In the genomic region with DNA sequence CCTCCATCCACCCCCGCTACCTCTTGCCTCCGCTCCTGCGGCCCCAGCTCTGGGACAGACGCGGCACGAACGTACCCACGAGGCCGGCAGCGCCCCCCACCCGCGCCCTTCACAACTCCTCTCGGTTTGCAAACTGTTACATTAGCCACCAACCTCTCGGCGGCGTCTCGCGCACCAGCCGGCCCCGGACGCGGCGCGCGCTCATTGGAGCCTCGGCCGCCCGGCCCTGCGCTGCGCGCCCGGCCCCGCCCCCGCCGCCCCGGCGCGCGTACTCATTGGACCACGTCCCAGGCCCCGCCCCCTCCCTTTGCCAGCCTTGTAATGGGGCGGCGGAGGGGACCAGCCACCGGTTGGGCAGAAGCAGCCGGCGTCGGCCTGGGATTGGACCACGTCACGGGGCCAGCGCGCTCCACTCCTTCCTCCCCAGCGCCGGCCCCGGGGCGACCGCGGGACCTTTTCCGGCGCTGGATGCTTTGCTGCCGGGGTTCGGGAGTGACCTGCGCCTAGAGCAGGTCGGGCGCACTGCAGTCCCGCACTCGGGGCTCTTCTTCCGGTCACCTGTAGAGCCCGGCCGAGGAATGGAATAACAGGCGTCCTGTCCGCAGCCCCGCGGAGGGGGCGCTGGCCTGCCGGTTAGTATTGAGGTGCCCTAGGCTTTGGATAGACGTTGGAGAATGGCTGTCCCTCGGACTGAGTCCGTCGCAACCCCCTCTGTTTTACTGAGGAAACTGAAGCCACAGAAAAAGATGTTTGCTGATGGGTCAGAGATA, we compare ENCODE assay signal across 1 cellular context.
TF ChIP-seq lines count a peak whose summit lies in the region.

A gene with protein sequence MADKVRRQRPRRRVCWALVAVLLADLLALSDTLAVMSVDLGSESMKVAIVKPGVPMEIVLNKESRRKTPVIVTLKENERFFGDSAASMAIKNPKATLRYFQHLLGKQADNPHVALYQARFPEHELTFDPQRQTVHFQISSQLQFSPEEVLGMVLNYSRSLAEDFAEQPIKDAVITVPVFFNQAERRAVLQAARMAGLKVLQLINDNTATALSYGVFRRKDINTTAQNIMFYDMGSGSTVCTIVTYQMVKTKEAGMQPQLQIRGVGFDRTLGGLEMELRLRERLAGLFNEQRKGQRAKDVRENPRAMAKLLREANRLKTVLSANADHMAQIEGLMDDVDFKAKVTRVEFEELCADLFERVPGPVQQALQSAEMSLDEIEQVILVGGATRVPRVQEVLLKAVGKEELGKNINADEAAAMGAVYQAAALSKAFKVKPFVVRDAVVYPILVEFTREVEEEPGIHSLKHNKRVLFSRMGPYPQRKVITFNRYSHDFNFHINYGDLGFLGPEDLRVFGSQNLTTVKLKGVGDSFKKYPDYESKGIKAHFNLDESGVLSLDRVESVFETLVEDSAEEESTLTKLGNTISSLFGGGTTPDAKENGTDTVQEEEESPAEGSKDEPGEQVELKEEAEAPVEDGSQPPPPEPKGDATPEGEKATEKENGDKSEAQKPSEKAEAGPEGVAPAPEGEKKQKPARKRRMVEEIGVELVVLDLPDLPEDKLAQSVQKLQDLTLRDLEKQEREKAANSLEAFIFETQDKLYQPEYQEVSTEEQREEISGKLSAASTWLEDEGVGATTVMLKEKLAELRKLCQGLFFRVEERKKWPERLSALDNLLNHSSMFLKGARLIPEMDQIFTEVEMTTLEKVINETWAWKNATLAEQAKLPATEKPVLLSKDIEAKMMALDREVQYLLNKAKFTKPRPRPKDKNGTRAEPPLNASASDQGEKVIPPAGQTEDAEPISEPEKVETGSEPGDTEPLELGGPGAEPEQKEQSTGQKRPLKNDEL (minus strand): TSS at position 206 of the 770 bp plus-strand sequence. CDS start 1,045 bp downstream, outside the sequence.

TF ChIP-seq in HepG2, 621 proteins besides CTCF, POLR2A, EP300 and RAD21 (continued from another document and continues in another):
- TF ChIP-seq, protein P1, sequence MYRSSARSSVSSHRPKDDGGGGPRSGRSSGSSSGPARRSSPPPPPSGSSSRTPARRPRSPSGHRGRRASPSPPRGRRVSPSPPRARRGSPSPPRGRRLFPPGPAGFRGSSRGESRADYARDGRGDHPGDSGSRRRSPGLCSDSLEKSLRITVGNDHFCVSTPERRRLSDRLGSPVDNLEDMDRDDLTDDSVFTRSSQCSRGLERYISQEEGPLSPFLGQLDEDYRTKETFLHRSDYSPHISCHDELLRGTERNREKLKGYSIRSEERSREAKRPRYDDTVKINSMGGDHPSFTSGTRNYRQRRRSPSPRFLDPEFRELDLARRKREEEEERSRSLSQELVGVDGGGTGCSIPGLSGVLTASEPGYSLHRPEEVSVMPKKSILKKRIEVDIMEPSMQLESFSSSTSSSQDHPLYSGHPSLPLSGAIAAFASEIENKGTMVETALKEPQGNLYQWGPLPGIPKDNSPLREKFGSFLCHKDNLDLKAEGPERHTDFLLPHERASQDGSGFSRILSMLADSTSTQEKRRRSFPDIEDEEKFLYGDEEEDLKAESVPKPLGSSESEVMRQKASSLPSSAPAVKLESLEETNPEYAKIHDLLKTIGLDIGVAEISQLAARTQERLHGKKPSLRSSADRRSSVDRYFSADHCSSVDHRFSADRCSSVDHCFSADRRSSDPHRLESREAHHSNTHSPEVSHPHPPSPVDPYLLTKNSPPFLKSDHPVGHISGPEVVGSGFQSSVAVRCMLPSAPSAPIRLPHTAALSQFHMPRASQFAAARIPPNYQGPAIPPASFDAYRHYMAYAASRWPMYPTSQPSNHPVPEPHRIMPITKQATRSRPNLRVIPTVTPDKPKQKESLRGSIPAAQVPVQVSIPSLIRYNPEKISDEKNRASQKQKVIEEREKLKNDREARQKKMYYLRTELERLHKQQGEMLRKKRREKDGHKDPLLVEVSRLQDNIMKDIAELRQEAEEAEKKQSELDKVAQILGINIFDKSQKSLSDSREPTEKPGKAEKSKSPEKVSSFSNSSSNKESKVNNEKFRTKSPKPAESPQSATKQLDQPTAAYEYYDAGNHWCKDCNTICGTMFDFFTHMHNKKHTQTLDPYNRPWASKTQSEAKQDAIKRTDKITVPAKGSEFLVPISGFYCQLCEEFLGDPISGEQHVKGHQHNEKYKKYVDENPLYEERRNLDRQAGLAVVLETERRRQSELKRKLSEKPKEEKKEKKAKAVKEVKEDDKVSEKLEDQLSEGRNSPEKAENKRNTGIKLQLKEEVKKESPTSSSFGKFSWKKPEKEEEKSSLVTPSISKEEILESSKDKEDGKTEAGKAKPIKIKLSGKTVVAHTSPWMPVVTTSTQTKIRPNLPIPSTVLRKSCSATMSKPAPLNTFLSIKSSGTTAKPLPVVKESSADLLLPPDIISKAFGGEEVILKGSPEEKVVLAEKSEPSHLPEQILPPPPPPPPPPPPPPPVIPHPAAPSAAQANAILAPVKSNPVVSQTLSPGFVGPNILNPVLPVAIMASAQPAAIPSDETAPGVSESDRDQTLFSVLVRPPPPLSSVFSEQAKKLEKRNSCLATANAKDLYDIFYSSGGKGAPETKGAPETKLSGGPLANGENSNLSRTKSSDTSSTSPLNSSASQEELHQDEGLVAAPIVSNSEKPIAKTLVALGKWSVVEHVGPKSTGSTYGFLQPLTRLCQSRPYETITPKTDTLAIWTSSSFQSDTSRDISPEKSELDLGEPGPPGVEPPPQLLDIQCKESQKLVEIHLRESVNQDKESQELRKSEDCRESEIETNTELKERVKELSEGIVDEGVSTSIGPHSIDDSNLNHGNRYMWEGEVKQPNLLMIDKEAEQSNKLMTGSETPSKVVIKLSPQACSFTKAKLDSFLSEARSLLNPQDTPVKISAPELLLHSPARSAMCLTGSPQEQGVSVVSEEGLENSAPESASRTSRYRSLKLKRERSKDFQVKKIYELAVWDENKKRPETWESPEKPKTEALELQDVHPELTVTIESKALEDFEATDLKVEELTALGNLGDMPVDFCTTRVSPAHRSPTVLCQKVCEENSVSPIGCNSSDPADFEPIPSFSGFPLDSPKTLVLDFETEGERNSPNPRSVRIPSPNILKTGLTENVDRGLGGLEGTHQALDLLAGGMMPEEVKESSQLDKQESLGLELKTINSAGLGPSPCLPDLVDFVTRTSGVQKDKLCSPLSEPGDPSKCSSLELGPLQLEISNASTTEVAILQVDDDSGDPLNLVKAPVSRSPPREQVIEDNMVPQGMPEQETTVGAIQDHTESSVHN (CRISPR knock-in tag; IDR thresholded peaks at IDR 0.05): no peak
- TF ChIP-seq ZNF589 (CRISPR knock-in tag; conservative IDR thresholded peaks at IDR 0.05) (no peak), SRF (IDR thresholded peaks at IDR 0.05; ENCODE audit: low read depth, low read length) (no peak), PHF5A (CRISPR knock-in tag; IDR thresholded peaks at IDR 0.05; ENCODE audit: low read depth, unreplicated experiment) (no peak), NR2F1 (CRISPR knock-in tag; IDR thresholded peaks at IDR 0.05) (peak; percentile 48 to 91; a peak in 3 of 4 replicates), RBM39 (IDR thresholded peaks at IDR 0.05; ENCODE audit: low read depth, low read length, poor library complexity, severe bottlenecking) (peak; percentile 79), ZNF354B (CRISPR knock-in tag; IDR thresholded peaks at IDR 0.05) (no peak), ZNF337 (CRISPR knock-in tag; IDR thresholded peaks at IDR 0.05; ENCODE audit: borderline replicate concordance, low read depth) (0 out of 2 replicates have a peak, but pooled peaks have one; percentile 15), NBN (conservative IDR thresholded peaks at IDR 0.05) (no peak), FOXC1 (CRISPR knock-in tag; IDR thresholded peaks at IDR 0.05; ENCODE audit: borderline replicate concordance) (no peak), KAT8 (CRISPR knock-in tag; IDR thresholded peaks at IDR 0.05) (peak; percentile 86), CCDC6 (CRISPR knock-in tag; IDR thresholded peaks at IDR 0.05) (peak; percentile 42), RFXANK (CRISPR knock-in tag; IDR thresholded peaks at IDR 0.05) (no peak), THAP11 (CRISPR knock-in tag; IDR thresholded peaks at IDR 0.05) (peak; percentile 74), KLF13 (CRISPR knock-in tag; IDR thresholded peaks at IDR 0.05) (no peak), ZNF333 (CRISPR knock-in tag; IDR thresholded peaks at IDR 0.05; ENCODE audit: borderline replicate concordance) (no peak), HNRNPUL1 (IDR thresholded peaks at IDR 0.05; ENCODE audit: low read depth, low read length) (no peak), ZNF331 (CRISPR knock-in tag; IDR thresholded peaks at IDR 0.05) (0 out of 2 replicates have a peak, but pooled peaks have one; percentile 37), NFYB (CRISPR knock-in tag; IDR thresholded peaks at IDR 0.05) (peak; percentile 89), IKZF1 (IDR thresholded peaks at IDR 0.05) (no peak), TCF7L2 (IDR thresholded peaks at IDR 0.05; ENCODE audit: low read depth, low read length) (no peak), ZNF83 (CRISPR knock-in tag; IDR thresholded peaks at IDR 0.05; ENCODE audit: borderline replicate concordance) (no peak), ZNF761 (CRISPR knock-in tag; conservative IDR thresholded peaks at IDR 0.05) (no peak; the same call in 1 of the 2 replicates), ATF7-NPFF (CRISPR knock-in tag; IDR thresholded peaks at IDR 0.05; ENCODE audit: low read depth) (peak; percentile 31; the same call in 1 of the 2 replicates), MED8 (CRISPR knock-in tag; IDR thresholded peaks at IDR 0.05; ENCODE audit: insufficient replicate concordance) (no peak)
- TF ChIP-seq, protein P2, sequence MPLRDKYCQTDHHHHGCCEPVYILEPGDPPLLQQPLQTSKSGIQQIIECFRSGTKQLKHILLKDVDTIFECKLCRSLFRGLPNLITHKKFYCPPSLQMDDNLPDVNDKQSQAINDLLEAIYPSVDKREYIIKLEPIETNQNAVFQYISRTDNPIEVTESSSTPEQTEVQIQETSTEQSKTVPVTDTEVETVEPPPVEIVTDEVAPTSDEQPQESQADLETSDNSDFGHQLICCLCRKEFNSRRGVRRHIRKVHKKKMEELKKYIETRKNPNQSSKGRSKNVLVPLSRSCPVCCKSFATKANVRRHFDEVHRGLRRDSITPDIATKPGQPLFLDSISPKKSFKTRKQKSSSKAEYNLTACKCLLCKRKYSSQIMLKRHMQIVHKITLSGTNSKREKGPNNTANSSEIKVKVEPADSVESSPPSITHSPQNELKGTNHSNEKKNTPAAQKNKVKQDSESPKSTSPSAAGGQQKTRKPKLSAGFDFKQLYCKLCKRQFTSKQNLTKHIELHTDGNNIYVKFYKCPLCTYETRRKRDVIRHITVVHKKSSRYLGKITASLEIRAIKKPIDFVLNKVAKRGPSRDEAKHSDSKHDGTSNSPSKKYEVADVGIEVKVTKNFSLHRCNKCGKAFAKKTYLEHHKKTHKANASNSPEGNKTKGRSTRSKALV (CRISPR knock-in tag; IDR thresholded peaks at IDR 0.05): no peak
- TF ChIP-seq, protein P3, sequence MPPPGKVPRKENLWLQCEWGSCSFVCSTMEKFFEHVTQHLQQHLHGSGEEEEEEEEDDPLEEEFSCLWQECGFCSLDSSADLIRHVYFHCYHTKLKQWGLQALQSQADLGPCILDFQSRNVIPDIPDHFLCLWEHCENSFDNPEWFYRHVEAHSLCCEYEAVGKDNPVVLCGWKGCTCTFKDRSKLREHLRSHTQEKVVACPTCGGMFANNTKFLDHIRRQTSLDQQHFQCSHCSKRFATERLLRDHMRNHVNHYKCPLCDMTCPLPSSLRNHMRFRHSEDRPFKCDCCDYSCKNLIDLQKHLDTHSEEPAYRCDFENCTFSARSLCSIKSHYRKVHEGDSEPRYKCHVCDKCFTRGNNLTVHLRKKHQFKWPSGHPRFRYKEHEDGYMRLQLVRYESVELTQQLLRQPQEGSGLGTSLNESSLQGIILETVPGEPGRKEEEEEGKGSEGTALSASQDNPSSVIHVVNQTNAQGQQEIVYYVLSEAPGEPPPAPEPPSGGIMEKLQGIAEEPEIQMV (CRISPR knock-in tag; IDR thresholded peaks at IDR 0.05; ENCODE audit: low read depth): no peak
- TF ChIP-seq, protein P4, sequence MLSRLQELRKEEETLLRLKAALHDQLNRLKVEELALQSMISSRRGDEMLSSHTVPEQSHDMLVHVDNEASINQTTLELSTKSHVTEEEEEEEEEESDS (CRISPR knock-in tag; IDR thresholded peaks at IDR 0.05; ENCODE audit: borderline replicate concordance): no peak
- TF ChIP-seq, protein P5, sequence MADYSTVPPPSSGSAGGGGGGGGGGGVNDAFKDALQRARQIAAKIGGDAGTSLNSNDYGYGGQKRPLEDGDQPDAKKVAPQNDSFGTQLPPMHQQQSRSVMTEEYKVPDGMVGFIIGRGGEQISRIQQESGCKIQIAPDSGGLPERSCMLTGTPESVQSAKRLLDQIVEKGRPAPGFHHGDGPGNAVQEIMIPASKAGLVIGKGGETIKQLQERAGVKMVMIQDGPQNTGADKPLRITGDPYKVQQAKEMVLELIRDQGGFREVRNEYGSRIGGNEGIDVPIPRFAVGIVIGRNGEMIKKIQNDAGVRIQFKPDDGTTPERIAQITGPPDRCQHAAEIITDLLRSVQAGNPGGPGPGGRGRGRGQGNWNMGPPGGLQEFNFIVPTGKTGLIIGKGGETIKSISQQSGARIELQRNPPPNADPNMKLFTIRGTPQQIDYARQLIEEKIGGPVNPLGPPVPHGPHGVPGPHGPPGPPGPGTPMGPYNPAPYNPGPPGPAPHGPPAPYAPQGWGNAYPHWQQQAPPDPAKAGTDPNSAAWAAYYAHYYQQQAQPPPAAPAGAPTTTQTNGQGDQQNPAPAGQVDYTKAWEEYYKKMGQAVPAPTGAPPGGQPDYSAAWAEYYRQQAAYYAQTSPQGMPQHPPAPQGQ (CRISPR knock-in tag; IDR thresholded peaks at IDR 0.05; ENCODE audit: borderline replicate concordance): no peak
- TF ChIP-seq, protein P6, sequence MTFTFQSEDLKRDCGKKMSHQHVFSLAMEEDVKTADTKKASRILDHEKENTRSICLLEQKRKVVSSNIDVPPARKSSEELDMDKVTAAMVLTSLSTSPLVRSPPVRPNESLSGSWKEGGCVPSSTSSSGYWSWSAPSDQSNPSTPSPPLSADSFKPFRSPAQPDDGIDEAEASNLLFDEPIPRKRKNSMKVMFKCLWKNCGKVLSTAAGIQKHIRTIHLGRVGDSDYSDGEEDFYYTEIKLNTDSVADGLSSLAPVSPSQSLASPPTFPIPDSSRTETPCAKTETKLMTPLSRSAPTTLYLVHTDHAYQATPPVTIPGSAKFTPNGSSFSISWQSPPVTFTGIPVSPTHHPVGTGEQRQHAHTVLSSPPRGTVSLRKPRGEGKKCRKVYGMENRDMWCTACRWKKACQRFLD (CRISPR knock-in tag; IDR thresholded peaks at IDR 0.05; ENCODE audit: borderline replicate concordance): no peak
- TF ChIP-seq, protein P7, sequence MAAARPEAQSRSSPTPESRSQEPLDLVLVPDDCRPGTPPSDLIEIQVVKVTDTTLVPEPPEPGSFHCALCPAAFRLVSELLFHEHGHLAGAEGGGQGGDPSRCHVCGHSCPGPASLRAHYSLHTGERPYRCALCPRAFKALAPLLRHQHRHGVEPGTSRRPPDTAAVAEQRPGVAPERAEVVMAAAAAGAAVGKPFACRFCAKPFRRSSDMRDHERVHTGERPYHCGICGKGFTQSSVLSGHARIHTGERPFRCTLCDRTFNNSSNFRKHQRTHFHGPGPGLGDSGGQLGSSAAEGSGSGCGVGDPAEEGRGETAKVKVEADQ (CRISPR knock-in tag; IDR thresholded peaks at IDR 0.05; ENCODE audit: borderline replicate concordance): no peak
- TF ChIP-seq, protein P8, sequence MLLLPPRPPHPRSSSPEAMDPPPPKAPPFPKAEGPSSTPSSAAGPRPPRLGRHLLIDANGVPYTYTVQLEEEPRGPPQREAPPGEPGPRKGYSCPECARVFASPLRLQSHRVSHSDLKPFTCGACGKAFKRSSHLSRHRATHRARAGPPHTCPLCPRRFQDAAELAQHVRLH (CRISPR knock-in tag; IDR thresholded peaks at IDR 0.05; ENCODE audit: borderline replicate concordance, low read depth): no peak
